1 cellular context compared by ENCODE assay signal in genomic region chr18:21980744-21981143, GRCh38.
TF ChIP-seq lines count a peak whose summit lies in the region.

No MANE protein-coding gene starts in this region.

TF ChIP-seq in HepG2, 621 proteins besides CTCF, POLR2A, EP300 and RAD21 (continued from another document and continues in another):
- TF ChIP-seq ZFP36L2 (CRISPR knock-in tag; IDR thresholded peaks at IDR 0.05) (no peak), MAFK (conservative IDR thresholded peaks at IDR 0.05 in 1 of 2, IDR thresholded peaks at IDR 0.05 in 1 of 2; ENCODE audit: low read length in 2 of 2) (0 out of 4 replicates have a peak, but pooled peaks of 1 of the 2 experiments have one; percentile 18), ELF4 (CRISPR knock-in tag; IDR thresholded peaks at IDR 0.05; ENCODE audit: borderline replicate concordance) (no peak), RXRA (CRISPR knock-in tag; IDR thresholded peaks at IDR 0.05) (peak; percentile 92), MED8 (CRISPR knock-in tag; IDR thresholded peaks at IDR 0.05; ENCODE audit: insufficient replicate concordance) (no peak), FOXK2 (IDR thresholded peaks at IDR 0.05) (no peak), KMT2B (CRISPR knock-in tag; IDR thresholded peaks at IDR 0.05) (no peak), THRA (CRISPR knock-in tag; IDR thresholded peaks at IDR 0.05; ENCODE audit: borderline replicate concordance) (peak; percentile 83; the same call in 1 of the 2 replicates), THAP7 (CRISPR knock-in tag; IDR thresholded peaks at IDR 0.05) (no peak), POLR2AphosphoS2 (IDR thresholded peaks at IDR 0.05; ENCODE audit: low read depth, low read length) (no peak), ARID3A (IDR thresholded peaks at IDR 0.05; ENCODE audit: low read depth, low read length) (peak; percentile 45; the same call in 1 of the 2 replicates), ZNF558 (CRISPR knock-in tag; IDR thresholded peaks at IDR 0.05; ENCODE audit: borderline replicate concordance) (no peak), MLXIP (CRISPR knock-in tag; IDR thresholded peaks at IDR 0.05; ENCODE audit: borderline replicate concordance) (no peak), ZNF501 (CRISPR knock-in tag; IDR thresholded peaks at IDR 0.05) (peak; percentile 58), KDM1A (CRISPR knock-in tag; IDR thresholded peaks at IDR 0.05) (peak; percentile 74; the same call in 1 of the 2 replicates), KAT7 (CRISPR knock-in tag; IDR thresholded peaks at IDR 0.05; ENCODE audit: borderline replicate concordance) (no peak), NFRKB (IDR thresholded peaks at IDR 0.05) (no peak), FOXP4 (CRISPR knock-in tag; IDR thresholded peaks at IDR 0.05) (peak; percentile 97), ZNF205 (CRISPR knock-in tag; IDR thresholded peaks at IDR 0.05) (0 out of 2 replicates have a peak, but pooled peaks have one; percentile 43), MXD3 (CRISPR knock-in tag; IDR thresholded peaks at IDR 0.05) (no peak), ATF7-NPFF (CRISPR knock-in tag; IDR thresholded peaks at IDR 0.05; ENCODE audit: low read depth) (no peak), ZNF609 (CRISPR knock-in tag; IDR thresholded peaks at IDR 0.05; ENCODE audit: borderline replicate concordance) (peak; percentile 89), FOXJ3 (CRISPR knock-in tag; IDR thresholded peaks at IDR 0.05; ENCODE audit: borderline replicate concordance) (peak; percentile 80; the same call in 1 of the 2 replicates), HNF1A (IDR thresholded peaks at IDR 0.05; ENCODE audit: low read depth) (0 out of 2 replicates have a peak, but pooled peaks have one; percentile 61), HNF1A (CRISPR knock-in tag; IDR thresholded peaks at IDR 0.05; ENCODE audit: borderline replicate concordance) (peak; percentile 60; the same call in 1 of the 2 replicates), SOX5 (CRISPR knock-in tag; IDR thresholded peaks at IDR 0.05; ENCODE audit: borderline replicate concordance) (peak; percentile 83), CBX1 (IDR thresholded peaks at IDR 0.05; ENCODE audit: low read depth) (no peak), ZSCAN5A (CRISPR knock-in tag; IDR thresholded peaks at IDR 0.05; ENCODE audit: borderline replicate concordance) (no peak), LRRFIP1 (CRISPR knock-in tag; conservative IDR thresholded peaks at IDR 0.05) (no peak), ZKSCAN5 (CRISPR knock-in tag; IDR thresholded peaks at IDR 0.05) (no peak), HMGA1 (CRISPR knock-in tag; conservative IDR thresholded peaks at IDR 0.05) (no peak)
